In genomic region chr3:42159706-42160472, GRCh38 we compare ENCODE assay signal across 8 cellular contexts.
A peak's percentile ranks its signal among the peaks of the same experiment; 100 is the strongest.
DNase-seq lines count a peak whose midpoint lies in the region; ATAC-seq and TF ChIP-seq lines count a peak whose summit lies in the region.

No MANE protein-coding gene starts in this region.

- H3K36me3 ChIP-seq in fibroblast of lung (ENCODE audit: control insufficient read depth, insufficient read depth, low read length) = no peaks in the 10 kb centered on the region

- in situ Hi-C loops in KBM-7 (cut with MboI; ENCODE audit: low pct_unique_long_range_greater_than_20kb, low sequenced_read_pairs) = no loop called here

- no peak overlapping the region for H3K9ac ChIP-seq in fibroblast of lung (ENCODE audit: insufficient read depth, low read length)

- POLR2A ChIA-PET in activated CD4-positive, alpha-beta memory T cell treated with anti-CD3 and anti-CD28 coated beads, Interleukin-2, amount 10 ng/mL, durations not matched to agents 7 days and 5 days (lab: Charles Lee) = no interaction called here

- peak overlapping the region in 1 of 4 experiments; percentile 33 for H3K4me3 ChIP-seq in fibroblast of lung (replicated peaks in 1 of 4; ENCODE audit: control extremely low read depth in 1 of 4, insufficient read depth in 1 of 4, low read depth in 3 of 4, low read length in 4 of 4)

- no peaks in the 10 kb centered on the region for H3K36me3 Mint-ChIP-seq in activated CD4-positive, alpha-beta memory T cell treated with anti-CD3 and anti-CD28 coated beads, Interleukin-2, amount 10 ng/mL, durations not matched to agents 7 days and 5 days (ENCODE audit: low read depth)
- no peaks in the 10 kb centered on the region for H3K36me3 Mint-ChIP-seq in osteocyte (ENCODE audit: unreplicated experiment)

- H3K9me3 Mint-ChIP-seq in activated CD4-positive, alpha-beta memory T cell treated with anti-CD3 and anti-CD28 coated beads, Interleukin-2, amount 10 ng/mL, durations not matched to agents 7 days and 5 days = no peaks in the 10 kb centered on the region
- H3K9me3 Mint-ChIP-seq in osteocyte (ENCODE audit: unreplicated experiment) = no peaks in the 10 kb centered on the region

- H3K4me2 ChIP-seq in fibroblast of lung (ENCODE audit: extremely low read depth, insufficient read depth, low read length) = peak overlapping the region; percentile 54

- no peaks in the 10 kb centered on the region for H3K27me3 ChIP-seq in fibroblast of lung (ENCODE audit: control insufficient read depth, insufficient read depth, low read length)

- H3K27ac Mint-ChIP-seq in activated CD4-positive, alpha-beta memory T cell treated with anti-CD3 and anti-CD28 coated beads, Interleukin-2, amount 10 ng/mL, durations not matched to agents 7 days and 5 days = no peak overlapping the region
- H3K27ac Mint-ChIP-seq in osteocyte (ENCODE audit: unreplicated experiment) = peak overlapping the region; percentile 78

- peaks cover 37% of the 10 kb centered on the region for H3K4me1 Mint-ChIP-seq in activated CD4-positive, alpha-beta memory T cell treated with anti-CD3 and anti-CD28 coated beads, Interleukin-2, amount 10 ng/mL, durations not matched to agents 7 days and 5 days
- H3K4me1 Mint-ChIP-seq in osteocyte (ENCODE audit: unreplicated experiment) = peaks cover 33% of the 10 kb centered on the region

- peaks cover 7% of the 10 kb centered on the region for H3K79me2 ChIP-seq in fibroblast of lung (ENCODE audit: control insufficient read depth, insufficient read depth, low read length)

- peak; percentile 65 for ATAC-seq in GM19463 (IDR thresholded peaks at IDR 0.05; ENCODE audit: unreplicated experiment)

- peak overlapping the region; percentile 14 for H3K4me3 Mint-ChIP-seq in activated CD4-positive, alpha-beta memory T cell treated with anti-CD3 and anti-CD28 coated beads, Interleukin-2, amount 10 ng/mL, durations not matched to agents 7 days and 5 days
- peak overlapping the region; percentile 30 for H3K4me3 Mint-ChIP-seq in osteocyte (ENCODE audit: unreplicated experiment)

- no peaks in the 10 kb centered on the region for H4K20me1 ChIP-seq in fibroblast of lung (ENCODE audit: control insufficient read depth, extremely low read depth, insufficient read depth, low read length)

- no peaks in the 10 kb centered on the region for H3K27me3 Mint-ChIP-seq in activated CD4-positive, alpha-beta memory T cell treated with anti-CD3 and anti-CD28 coated beads, Interleukin-2, amount 10 ng/mL, durations not matched to agents 7 days and 5 days
- no peaks in the 10 kb centered on the region for H3K27me3 Mint-ChIP-seq in osteocyte (ENCODE audit: unreplicated experiment)

- H3K27ac ChIP-seq in fibroblast of lung (ENCODE audit: insufficient read depth, low read length) = no peak overlapping the region

- peak; percentile 69 for DNase-seq in COLO829 (ENCODE audit: low spot score)
- DNase-seq in KBM-7 = peak; percentile 58
- DNase-seq in activated CD4-positive, alpha-beta memory T cell treated with anti-CD3 and anti-CD28 coated beads, Interleukin-2, amount 10 ng/mL, durations not matched to agents 7 days and 5 days = peak; percentile 48
- DNase-seq in fibroblast of lung (ENCODE audit: low read depth in 2 of 2) = no peak
- no peak for DNase-seq in osteocyte (ENCODE audit: extremely low spot score, unreplicated experiment)
- no peak for DNase-seq in MV-4-11 (lab: John Stamatoyannopoulos, UW)
- DNase-seq in amniotic stem cell (lab: John Stamatoyannopoulos, UW) = no peak

- no peak overlapping the region for H2AFZ ChIP-seq in fibroblast of lung (ENCODE audit: low read length)

- peaks cover 6% of the 10 kb centered on the region for H3K4me1 ChIP-seq in fibroblast of lung (ENCODE audit: control insufficient read depth, extremely low read depth, insufficient read depth, low read length)

- CTCF ChIA-PET in activated CD4-positive, alpha-beta memory T cell treated with anti-CD3 and anti-CD28 coated beads, Interleukin-2, amount 10 ng/mL, durations not matched to agents 7 days and 5 days (lab: Charles Lee) = interaction anchor here (1.4 to 2.3 kb wide), 2 partner anchors 23 to 32 kb away, joined by 3 to 16 read pairs; no protein-coding TSS in a partner anchor

- no peaks in the 10 kb centered on the region for H3K9me3 ChIP-seq in fibroblast of lung (ENCODE audit: control insufficient read depth, insufficient read depth, low read depth, low read length)

- no peak for TF ChIP-seq CTCF in fibroblast of lung (conservative IDR thresholded peaks at IDR 0.05 in 1 of 2, IDR thresholded peaks at IDR 0.05 in 1 of 2; ENCODE audit: low read depth in 1 of 2, low read length in 2 of 2)
- TF ChIP-seq CTCF in osteocyte (IDR thresholded peaks at IDR 0.05) = no peak

Comparison
In these comparisons a context has a peak if more than half of its experiments do, and no peak if none do; other contexts are left out.
1. DNase-seq: peak in COLO829 (single experiment), KBM-7 (single experiment) and activated CD4-positive, alpha-beta memory T cell treated with anti-CD3 and anti-CD28 coated beads, Interleukin-2, amount 10 ng/mL, durations not matched to agents 7 days and 5 days (single experiment); none in fibroblast of lung (0 of 2), osteocyte (single experiment), MV-4-11 (single experiment) and amniotic stem cell (single experiment).